Comparison of ENCODE assay signal across 20 cellular contexts in genomic region chr14:79193689-79194477, GRCh38.
"Had no signal": no experiment of that assay in that cellular context is flagged by ENCODE, and none has a peak within 500 bp of the region (broad histone marks: within the 10 kb centered on the region; RNA-seq: fewer than 3 reads in every experiment).

No MANE protein-coding gene starts in this region.

- H3K27me3 ChIP-seq: SJSA1 had no signal

- H3K27ac ChIP-seq: KMS-11, SJSA1, SK-N-MC had no signal

- H3K4me1 ChIP-seq: SJSA1 had no signal

- H3K4me2 ChIP-seq: KMS-11 had no signal

- H3K9ac ChIP-seq: KMS-11 had no signal

- DNase-seq: IMR-90, Kasumi-1, MM.1S, NCI-H1105, NCI-H1417, NCI-H1436 treated with DMSO at 0.1 percent for 48 hours, NCI-H1694 treated with DMSO at 0.1 percent for 48 hours, NCI-H1930, NCI-H2081, NCI-H2107, NCI-H2227 treated with DMSO at 0.1 percent for 48 hours, NCI-H524 treated with DMSO at 0.1 percent for 48 hours, NCI-H69, NCI-H774, Right ventricle myocardium superior, RPMI8226, SIG-M5 had no signal

- H3K4me3 ChIP-seq: SJSA1, SK-N-MC had no signal

- H3K36me3 ChIP-seq: SJSA1 had no signal

- H3K9me3 ChIP-seq: SJSA1 had no signal
